In the genomic region with DNA sequence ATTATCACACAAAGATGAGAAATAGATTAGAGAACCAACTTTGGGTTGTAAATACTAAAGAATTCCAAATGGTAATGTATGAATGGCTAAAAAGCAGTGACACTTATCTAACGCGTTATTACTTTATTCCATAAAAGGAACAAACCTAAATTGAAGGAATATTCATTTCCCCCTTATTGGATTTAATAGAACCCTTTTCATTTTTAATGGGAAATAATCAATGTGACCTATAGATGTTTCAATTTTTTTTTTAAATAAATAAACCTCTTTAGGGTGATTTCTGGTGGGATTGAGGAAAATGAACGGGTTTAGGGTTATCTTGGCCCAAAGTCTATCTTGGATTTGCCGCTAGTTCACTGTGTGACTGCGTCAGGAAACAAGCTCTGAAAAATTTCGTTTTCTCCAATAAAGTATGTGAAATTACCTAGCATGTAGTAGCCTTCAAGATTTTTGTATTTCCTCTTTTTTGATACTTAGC, we compare ENCODE assay signal across 8 cellular contexts. TPM values are rescaled to one million over a fixed set of nuclear protein-coding genes. Genes with fewer than 3 reads are reported as not detected.
DNase-seq lines count a peak whose midpoint lies in the region; ATAC-seq and TF ChIP-seq lines count a peak whose summit lies in the region.

No MANE protein-coding gene starts in this region.

- H3K27ac ChIP-seq in adipose tissue (ENCODE audit: low read depth, low read length) (peak overlapping the region; percentile 82), liver (ENCODE audit: low read depth in 1 of 2, low read length in 2 of 2) (peak overlapping the region; percentile 92 to 96), tibial nerve (peak overlapping the region; percentile 93 to 99 (median 94))

- H3K36me3 ChIP-seq in liver (ENCODE audit: control insufficient read depth in 4 of 4, insufficient read depth in 3 of 4, low read depth in 1 of 4, low read length in 3 of 4) = no peaks in the 10 kb centered on the region
- no peaks in the 10 kb centered on the region for H3K36me3 ChIP-seq in tibial nerve

- H3K4me1 Mint-ChIP-seq in activated T-cell treated with anti-CD3 and anti-CD28 coated beads, Interleukin-2, amount 50 U/mL, for 4 hours (ENCODE audit: low read depth) = peaks cover 29% of the 10 kb centered on the region

- H3K9me3 Mint-ChIP-seq in activated T-cell treated with anti-CD3 and anti-CD28 coated beads, Interleukin-2, amount 50 U/mL, for 4 hours = no peaks in the 10 kb centered on the region

- WGBS in adipose tissue, 3 donors = 0 to 1% (median 0%) methylated on average over 6 of the region's 6 CpGs
- 0% methylated on average over 6 of the region's 6 CpGs for WGBS in liver
- WGBS in tibial nerve, 2 donors = 0 to 1% methylated on average over 6 of the region's 6 CpGs

- TF ChIP-seq EP300 in tibial nerve (IDR thresholded peaks at IDR 0.05) = no peak

- no peak for ATAC-seq in activated T-cell treated with anti-CD3 and anti-CD28 coated beads, Interleukin-2, amount 50 U/mL, for 4 hours
- no peak for ATAC-seq in GM21515 (IDR thresholded peaks at IDR 0.05; ENCODE audit: unreplicated experiment)

- H3K27me3 ChIP-seq in liver (ENCODE audit: control insufficient read depth in 4 of 4, insufficient read depth in 4 of 4, low read length in 3 of 4) = no peaks in the 10 kb centered on the region
- no peaks in the 10 kb centered on the region for H3K27me3 ChIP-seq in tibial nerve

- H3K27me3 Mint-ChIP-seq in activated T-cell treated with anti-CD3 and anti-CD28 coated beads, Interleukin-2, amount 50 U/mL, for 4 hours (ENCODE audit: low read depth) = no peaks in the 10 kb centered on the region

- DNase-seq in activated T-cell treated with anti-CD3 and anti-CD28 coated beads, Interleukin-2, amount 50 U/mL, for 4 hours = no peak
- DNase-seq in activated T-cell treated with anti-CD3 and anti-CD28 coated beads for 4 hours (no peak), tibial nerve (ENCODE audit: low spot score in 2 of 2) (no peak), NCI-H446 (lab: John Stamatoyannopoulos, UW) (no peak)
- no peak for DNase-seq in stimulated activated CD8-positive, alpha-beta memory T cell treated with anti-CD3 and anti-CD28 coated beads, Interleukin-4, amount 100 ng/mL, for 48 hours

- H3K4me3 Mint-ChIP-seq in activated T-cell treated with anti-CD3 and anti-CD28 coated beads, Interleukin-2, amount 50 U/mL, for 4 hours = peak overlapping the region; percentile 92

- TF ChIP-seq POLR2A in tibial nerve (IDR thresholded peaks at IDR 0.05) = no peak

- H3K36me3 Mint-ChIP-seq in activated T-cell treated with anti-CD3 and anti-CD28 coated beads, Interleukin-2, amount 50 U/mL, for 4 hours (ENCODE audit: insufficient read depth) = no peaks in the 10 kb centered on the region

- TF ChIP-seq CTCF in liver (IDR thresholded peaks at IDR 0.05; ENCODE audit: low read depth, low read length, missing input control) (no peak), tibial nerve (IDR thresholded peaks at IDR 0.05) (no peak)

- H3K4me3 ChIP-seq in liver (ENCODE audit: low read depth in 1 of 3, low read length in 3 of 3) (peak overlapping the region; percentile 79 to 95 (median 80)), tibial nerve (peak overlapping the region; percentile 68 to 87 (median 78))

- TF ChIP-seq RAD21 in liver (IDR thresholded peaks at IDR 0.05) = no peak

- H3K9me3 ChIP-seq in liver (ENCODE audit: control insufficient read depth in 4 of 4, low read length in 3 of 4) (no peaks in the 10 kb centered on the region), tibial nerve (no peaks in the 10 kb centered on the region)

- peaks cover 8 to 21% (median 15%) of the 10 kb centered on the region in 4 donors for H3K4me1 ChIP-seq in liver (ENCODE audit: control insufficient read depth in 4 of 4, insufficient read depth in 4 of 4, low read length in 3 of 4)
- H3K4me1 ChIP-seq in tibial nerve = peaks cover 0 to 33% (median 13%) of the 10 kb centered on the region in 4 donors

- H3K9ac ChIP-seq in liver (ENCODE audit: low read depth in 1 of 2, low read length in 2 of 2) = peak overlapping the region; percentile 55 to 96

TF ChIP-seq in liver, 16 proteins besides CTCF, POLR2A, EP300 and RAD21:
- TF ChIP-seq HNF4G (IDR thresholded peaks at IDR 0.05) (no peak), FOXA2 (IDR thresholded peaks at IDR 0.05) (no peak), JUND (IDR thresholded peaks at IDR 0.05) (no peak), SP1 (IDR thresholded peaks at IDR 0.05) (no peak), NR2F2 (IDR thresholded peaks at IDR 0.05) (no peak), ATF3 (IDR thresholded peaks at IDR 0.05) (no peak)
- TF ChIP-seq, protein P1, sequence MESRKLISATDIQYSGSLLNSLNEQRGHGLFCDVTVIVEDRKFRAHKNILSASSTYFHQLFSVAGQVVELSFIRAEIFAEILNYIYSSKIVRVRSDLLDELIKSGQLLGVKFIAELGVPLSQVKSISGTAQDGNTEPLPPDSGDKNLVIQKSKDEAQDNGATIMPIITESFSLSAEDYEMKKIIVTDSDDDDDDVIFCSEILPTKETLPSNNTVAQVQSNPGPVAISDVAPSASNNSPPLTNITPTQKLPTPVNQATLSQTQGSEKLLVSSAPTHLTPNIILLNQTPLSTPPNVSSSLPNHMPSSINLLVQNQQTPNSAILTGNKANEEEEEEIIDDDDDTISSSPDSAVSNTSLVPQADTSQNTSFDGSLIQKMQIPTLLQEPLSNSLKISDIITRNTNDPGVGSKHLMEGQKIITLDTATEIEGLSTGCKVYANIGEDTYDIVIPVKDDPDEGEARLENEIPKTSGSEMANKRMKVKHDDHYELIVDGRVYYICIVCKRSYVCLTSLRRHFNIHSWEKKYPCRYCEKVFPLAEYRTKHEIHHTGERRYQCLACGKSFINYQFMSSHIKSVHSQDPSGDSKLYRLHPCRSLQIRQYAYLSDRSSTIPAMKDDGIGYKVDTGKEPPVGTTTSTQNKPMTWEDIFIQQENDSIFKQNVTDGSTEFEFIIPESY (IDR thresholded peaks at IDR 0.05) = no peak
- TF ChIP-seq, protein P2, sequence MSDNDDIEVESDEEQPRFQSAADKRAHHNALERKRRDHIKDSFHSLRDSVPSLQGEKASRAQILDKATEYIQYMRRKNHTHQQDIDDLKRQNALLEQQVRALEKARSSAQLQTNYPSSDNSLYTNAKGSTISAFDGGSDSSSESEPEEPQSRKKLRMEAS (IDR thresholded peaks at IDR 0.05) = no peak

RNA-seq across cellular contexts. Expression of gene ACBD5, which starts 1.9 kb away (rescaled TPM):
- 10 to 100 TPM; 14.5 to 19.1 (median 16.3) TPM for total RNA-seq in activated T-cell treated with anti-CD3 and anti-CD28 coated beads, Interleukin-2, amount 50 U/mL, for 4 hours
- polyA plus RNA-seq in adipose tissue = 10 to 100 TPM in 2 of 3 donors, 1 to 10 TPM in 1; 6.1 to 18.9 (median 14.6) TPM
- 10 to 100 TPM; 12.6 to 39.7 TPM for total RNA-seq in liver
- 10 to 100 TPM; 16.9 to 17.3 TPM for polyA plus RNA-seq in liver
- total RNA-seq in tibial nerve = 10 to 100 TPM; 15.3 to 31.2 (median 20.4) TPM
